ENCODE assay signal across 24 cellular contexts in the genomic region with DNA sequence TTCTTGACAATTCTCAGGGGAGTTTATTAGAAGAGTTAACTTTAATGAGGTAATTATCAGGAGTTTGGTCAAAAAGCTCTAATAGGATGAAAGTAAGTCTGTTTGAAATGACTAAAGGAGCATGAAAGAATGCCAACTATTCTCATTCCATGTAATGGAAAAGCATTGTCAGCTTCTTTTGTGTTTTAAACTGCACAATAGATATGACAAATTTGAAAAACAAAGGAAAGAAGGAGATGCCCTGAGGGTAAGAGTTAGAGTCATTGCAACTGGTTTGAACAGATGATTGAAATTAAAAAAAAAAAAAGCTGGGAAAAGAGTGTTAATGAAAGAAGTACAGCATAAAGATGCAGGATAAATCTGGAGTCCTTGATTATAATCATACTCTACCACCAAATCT.
"Had no signal": no experiment of that assay in that cellular context is flagged by ENCODE, and none has a peak within 500 bp of the region (broad histone marks: within the 10 kb centered on the region; RNA-seq: fewer than 3 reads in every experiment).

No MANE protein-coding gene starts in this region.

- H3K9me3 Mint-ChIP-seq: type B pancreatic cell had no signal

- H3K9me3 ChIP-seq: ovary, right atrium auricular region, right lobe of liver had no signal

- H3K27me3 ChIP-seq: ovary, right atrium auricular region, right lobe of liver, tibial nerve had no signal

- ATAC-seq: mucosa of descending colon; naive thymus-derived CD4-positive, alpha-beta T cell; right lobe of liver; stimulated activated memory B cell treated with anti-CD40 and anti-IgM and Interleukin-4, amounts not matched to agents 10 μg/mL and 1 μg/mL and 100 μg/mL, for 72 hours; stimulated activated naive CD8-positive, alpha-beta T cell treated with anti-CD3 and anti-CD28 coated beads, Interleukin-15, amount 100 ng/mL, for 72 hours had no signal

- H3K4me2 ChIP-seq: smooth muscle cell had no signal

- H3K36me3 ChIP-seq: left ventricle myocardium inferior, ovary, right atrium auricular region, right lobe of liver, tibial nerve had no signal

- H3K27ac Mint-ChIP-seq: naive thymus-derived CD4-positive, alpha-beta T cell; nephron; progenitor cell of endocrine pancreas; stimulated activated memory B cell treated with anti-CD40 and anti-IgM and Interleukin-4, amounts not matched to agents 10 μg/mL and 1 μg/mL and 100 μg/mL, for 72 hours; stimulated activated naive CD8-positive, alpha-beta T cell treated with anti-CD3 and anti-CD28 coated beads, Interleukin-15, amount 100 ng/mL, for 72 hours; type B pancreatic cell had no signal

- H3K27ac ChIP-seq: left ventricle myocardium inferior, ovary, right atrium auricular region, right lobe of liver, tibial nerve had no signal

- H3K36me3 Mint-ChIP-seq: naive thymus-derived CD4-positive, alpha-beta T cell; stimulated activated memory B cell treated with anti-CD40 and anti-IgM and Interleukin-4, amounts not matched to agents 10 μg/mL and 1 μg/mL and 100 μg/mL, for 72 hours; type B pancreatic cell had no signal

- H3K27me3 Mint-ChIP-seq: naive thymus-derived CD4-positive, alpha-beta T cell; progenitor cell of endocrine pancreas; stimulated activated memory B cell treated with anti-CD40 and anti-IgM and Interleukin-4, amounts not matched to agents 10 μg/mL and 1 μg/mL and 100 μg/mL, for 72 hours; stimulated activated naive CD8-positive, alpha-beta T cell treated with anti-CD3 and anti-CD28 coated beads, Interleukin-15, amount 100 ng/mL, for 72 hours; type B pancreatic cell had no signal

- H3K4me3 ChIP-seq: left ventricle myocardium inferior, lung, mucosa of descending colon, ovary, right atrium auricular region, right lobe of liver, smooth muscle cell, tibial nerve had no signal

- H3K4me1 Mint-ChIP-seq: naive thymus-derived CD4-positive, alpha-beta T cell; nephron; neural crest cell; stimulated activated memory B cell treated with anti-CD40 and anti-IgM and Interleukin-4, amounts not matched to agents 10 μg/mL and 1 μg/mL and 100 μg/mL, for 72 hours; stimulated activated naive CD8-positive, alpha-beta T cell treated with anti-CD3 and anti-CD28 coated beads, Interleukin-15, amount 100 ng/mL, for 72 hours had no signal

- DNase-seq: hypothalamus; islet precursor cell; left ventricle myocardium inferior; midbrain; mucosa of descending colon; naive thymus-derived CD4-positive, alpha-beta T cell; ovary; right lobe of liver; stimulated activated CD4-positive, alpha-beta T cell treated with anti-CD3 and anti-CD28 coated beads, Interleukin-1b, Interleukin-23, amount 100 ng/mL, for 48 hours; stimulated activated CD4-positive, alpha-beta T cell treated with anti-CD3 and anti-CD28 coated beads, Interleukin-2, amount 100 ng/mL, for 48 hours; stimulated activated CD4-positive, alpha-beta T cell treated with anti-CD3 and anti-CD28 coated beads, Interleukin-4, amount 100 ng/mL, for 4 hours; stimulated activated CD8-positive, alpha-beta memory T cell treated with anti-CD3 and anti-CD28 coated beads, Interleukin-4, amount 100 ng/mL, for 48 hours; stimulated activated naive CD4-positive, alpha-beta T cell treated with Interleukin-2 at 50 U/mL for 16 hours; stimulated activated naive CD8-positive, alpha-beta T cell treated with anti-CD3 and anti-CD28 coated beads, Interleukin-15, amount 100 ng/mL, for 72 hours; substantia nigra had no signal

- H3K4me1 ChIP-seq: left ventricle myocardium inferior, right atrium auricular region, right lobe of liver, tibial nerve had no signal

- H3K4me3 Mint-ChIP-seq: naive thymus-derived CD4-positive, alpha-beta T cell; nephron; neural crest cell; stimulated activated memory B cell treated with anti-CD40 and anti-IgM and Interleukin-4, amounts not matched to agents 10 μg/mL and 1 μg/mL and 100 μg/mL, for 72 hours; stimulated activated naive CD8-positive, alpha-beta T cell treated with anti-CD3 and anti-CD28 coated beads, Interleukin-15, amount 100 ng/mL, for 72 hours; type B pancreatic cell had no signal
